1 cellular context compared by ENCODE assay signal in the genomic region with DNA sequence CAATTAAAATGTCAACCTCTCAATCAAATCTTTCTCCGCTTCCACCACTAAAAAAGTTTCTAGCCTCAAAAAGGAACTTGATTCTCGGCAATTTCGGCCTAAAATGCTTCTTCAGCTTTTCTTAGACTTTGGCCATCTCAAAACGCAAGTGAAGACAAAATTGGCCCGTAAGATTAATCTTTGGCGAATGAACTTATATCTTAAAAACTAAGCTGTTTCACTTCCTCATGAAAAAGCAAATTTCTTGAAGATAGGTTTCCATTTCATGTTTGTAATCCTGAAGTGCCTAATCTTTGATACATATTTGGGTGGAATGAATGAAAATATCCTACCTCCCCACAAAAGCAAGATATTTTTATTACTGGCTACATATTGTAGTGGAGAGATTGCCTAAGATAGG.
TF ChIP-seq lines count a peak whose summit lies in the region.

No MANE protein-coding gene starts in this region.

TF ChIP-seq in GM12878, 131 proteins besides CTCF, POLR2A, EP300 and RAD21 (continued from another document):
- TF ChIP-seq, protein P1, sequence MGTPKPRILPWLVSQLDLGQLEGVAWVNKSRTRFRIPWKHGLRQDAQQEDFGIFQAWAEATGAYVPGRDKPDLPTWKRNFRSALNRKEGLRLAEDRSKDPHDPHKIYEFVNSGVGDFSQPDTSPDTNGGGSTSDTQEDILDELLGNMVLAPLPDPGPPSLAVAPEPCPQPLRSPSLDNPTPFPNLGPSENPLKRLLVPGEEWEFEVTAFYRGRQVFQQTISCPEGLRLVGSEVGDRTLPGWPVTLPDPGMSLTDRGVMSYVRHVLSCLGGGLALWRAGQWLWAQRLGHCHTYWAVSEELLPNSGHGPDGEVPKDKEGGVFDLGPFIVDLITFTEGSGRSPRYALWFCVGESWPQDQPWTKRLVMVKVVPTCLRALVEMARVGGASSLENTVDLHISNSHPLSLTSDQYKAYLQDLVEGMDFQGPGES (IDR thresholded peaks at IDR 0.05): no peak
- TF ChIP-seq, protein P2, sequence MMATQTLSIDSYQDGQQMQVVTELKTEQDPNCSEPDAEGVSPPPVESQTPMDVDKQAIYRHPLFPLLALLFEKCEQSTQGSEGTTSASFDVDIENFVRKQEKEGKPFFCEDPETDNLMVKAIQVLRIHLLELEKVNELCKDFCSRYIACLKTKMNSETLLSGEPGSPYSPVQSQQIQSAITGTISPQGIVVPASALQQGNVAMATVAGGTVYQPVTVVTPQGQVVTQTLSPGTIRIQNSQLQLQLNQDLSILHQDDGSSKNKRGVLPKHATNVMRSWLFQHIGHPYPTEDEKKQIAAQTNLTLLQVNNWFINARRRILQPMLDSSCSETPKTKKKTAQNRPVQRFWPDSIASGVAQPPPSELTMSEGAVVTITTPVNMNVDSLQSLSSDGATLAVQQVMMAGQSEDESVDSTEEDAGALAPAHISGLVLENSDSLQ (IDR thresholded peaks at IDR 0.05): no peak
